25 cellular contexts compared by ENCODE assay signal in genomic region chr17:43733956-43734355, GRCh38. TPM values are rescaled to one million over a fixed set of nuclear protein-coding genes. Genes with fewer than 3 reads are reported as not detected.
"Had no signal": no experiment of that assay in that cellular context is flagged by ENCODE, and none has a peak within 500 bp of the region (broad histone marks: within the 10 kb centered on the region; RNA-seq: fewer than 3 reads in every experiment).

No MANE protein-coding gene starts in this region.

- H3K9me3 ChIP-seq: ovary, thyroid gland, vagina had no signal

- H3K4me1 ChIP-seq: thyroid gland, vagina had no signal

- H2AFZ ChIP-seq: neural progenitor cell had no signal

- H3K9ac ChIP-seq: neural progenitor cell had no signal

- H3K36me3 Mint-ChIP-seq: activated naive CD8-positive, alpha-beta T cell treated with anti-CD3 and anti-CD28 coated beads for 36 hours; brain; neural progenitor cell had no signal

- FAIRE-seq: TTC549 had no signal

- H3K27me3 ChIP-seq: neural progenitor cell, ovary, thyroid gland, vagina had no signal

- H3K27ac ChIP-seq: coronary artery, neural progenitor cell, ovary, thyroid gland, vagina had no signal

- H3K4me1 Mint-ChIP-seq: activated CD4-positive, alpha-beta T cell treated with anti-CD3 and anti-CD28 coated beads, Interleukin-2, amount 10 ng/mL, durations not matched to agents 24 days and 14 days; activated naive CD8-positive, alpha-beta T cell treated with anti-CD3 and anti-CD28 coated beads for 36 hours; brain; central memory CD8-positive, alpha-beta T cell; stimulated activated naive B cell treated with anti-CD40 and anti-IgM and Interleukin-4, amounts not matched to agents 10 μg/mL and 1 μg/mL and 100 μg/mL, for 72 hours; T-helper 17 cell had no signal

- DNase-seq: activated CD4-positive, alpha-beta T cell treated with anti-CD3 and anti-CD28 coated beads, Interleukin-2, amount 10 ng/mL, durations not matched to agents 24 days and 14 days; activated CD4-positive, CD25-positive, alpha-beta regulatory T cell; activated CD8-positive, alpha-beta memory T cell treated with anti-CD3 and anti-CD28 coated beads, Interleukin-2, amount 50 U/mL, for 4 hours; activated CD8-positive, alpha-beta T cell treated with anti-CD3 and anti-CD28 coated beads, Interleukin-2, amount 10 ng/mL, durations not matched to agents 7 days and 5 days; activated gamma-delta T cell; activated naive CD8-positive, alpha-beta T cell treated with anti-CD3 and anti-CD28 coated beads for 36 hours; activated T-cell treated with anti-CD3 and anti-CD28 coated beads, Interleukin-2, amount 50 U/mL, for 72 hours; amygdala; foreskin melanocyte; midbrain; ovary; stimulated activated CD4-positive, alpha-beta T cell treated with anti-CD3 and anti-CD28 coated beads, Interleukin-15, amount 100 ng/mL, for 24 hours; stimulated activated CD4-positive, alpha-beta T cell treated with anti-CD3 and anti-CD28 coated beads, Interleukin-4, amount 100 ng/mL, for 1 hour; stimulated activated naive B cell treated with anti-CD40 and anti-IgM and Interleukin-4, amounts not matched to agents 10 μg/mL and 1 μg/mL and 100 μg/mL, for 72 hours; T-helper 17 cell; thyroid gland had no signal

- H3K36me3 ChIP-seq: neural progenitor cell, ovary, thyroid gland, vagina had no signal

- H3K27ac Mint-ChIP-seq: activated CD4-positive, alpha-beta T cell treated with anti-CD3 and anti-CD28 coated beads, Interleukin-2, amount 10 ng/mL, durations not matched to agents 24 days and 14 days; activated CD8-positive, alpha-beta T cell treated with anti-CD3 and anti-CD28 coated beads, Interleukin-2, amount 10 ng/mL, durations not matched to agents 7 days and 5 days; activated naive CD8-positive, alpha-beta T cell treated with anti-CD3 and anti-CD28 coated beads for 36 hours; activated T-cell treated with anti-CD3 and anti-CD28 coated beads, Interleukin-2, amount 50 U/mL, for 72 hours; neural progenitor cell; stimulated activated naive B cell treated with anti-CD40 and anti-IgM and Interleukin-4, amounts not matched to agents 10 μg/mL and 1 μg/mL and 100 μg/mL, for 72 hours; T-helper 17 cell had no signal

- H3K9me3 Mint-ChIP-seq: activated CD4-positive, alpha-beta T cell treated with anti-CD3 and anti-CD28 coated beads, Interleukin-2, amount 10 ng/mL, durations not matched to agents 24 days and 14 days; activated naive CD8-positive, alpha-beta T cell treated with anti-CD3 and anti-CD28 coated beads for 36 hours; central memory CD8-positive, alpha-beta T cell had no signal

- H3K4me3 ChIP-seq: coronary artery, lung, neural progenitor cell, ovary, thyroid gland, vagina had no signal

- ATAC-seq: activated CD8-positive, alpha-beta T cell treated with anti-CD3 and anti-CD28 coated beads, Interleukin-2, amount 10 ng/mL, durations not matched to agents 7 days and 5 days; activated T-cell treated with anti-CD3 and anti-CD28 coated beads, Interleukin-2, amount 50 U/mL, for 72 hours; stimulated activated naive B cell treated with anti-CD40 and anti-IgM and Interleukin-4, amounts not matched to agents 10 μg/mL and 1 μg/mL and 100 μg/mL, for 72 hours; T-helper 17 cell had no signal

- H3K4me3 Mint-ChIP-seq: activated CD4-positive, alpha-beta T cell treated with anti-CD3 and anti-CD28 coated beads, Interleukin-2, amount 10 ng/mL, durations not matched to agents 24 days and 14 days; activated CD8-positive, alpha-beta T cell treated with anti-CD3 and anti-CD28 coated beads, Interleukin-2, amount 10 ng/mL, durations not matched to agents 7 days and 5 days; activated naive CD8-positive, alpha-beta T cell treated with anti-CD3 and anti-CD28 coated beads for 36 hours; activated T-cell treated with anti-CD3 and anti-CD28 coated beads, Interleukin-2, amount 50 U/mL, for 72 hours; brain; central memory CD8-positive, alpha-beta T cell; neural progenitor cell; stimulated activated naive B cell treated with anti-CD40 and anti-IgM and Interleukin-4, amounts not matched to agents 10 μg/mL and 1 μg/mL and 100 μg/mL, for 72 hours; T-helper 17 cell had no signal

- H3K4me2 ChIP-seq: neural progenitor cell had no signal

- H3K27me3 Mint-ChIP-seq: activated naive CD8-positive, alpha-beta T cell treated with anti-CD3 and anti-CD28 coated beads for 36 hours; central memory CD8-positive, alpha-beta T cell had no signal

RNA-seq across cellular contexts. Expression of gene SOST, which starts 24.6 kb away (rescaled TPM):
- total RNA-seq: activated CD4-positive, alpha-beta T cell treated with anti-CD3 and anti-CD28 coated beads, Interleukin-2, amount 10 ng/mL, durations not matched to agents 24 days and 14 days; activated CD8-positive, alpha-beta T cell treated with anti-CD3 and anti-CD28 coated beads, Interleukin-2, amount 10 ng/mL, durations not matched to agents 7 days and 5 days; activated naive CD8-positive, alpha-beta T cell treated with anti-CD3 and anti-CD28 coated beads for 36 hours; activated T-cell treated with anti-CD3 and anti-CD28 coated beads, Interleukin-2, amount 50 U/mL, for 72 hours; lung; myocyte; ovary; skeletal muscle tissue; T-helper 17 cell; thyroid gland; vagina had no signal

RNA-seq across cellular contexts. Expression of gene CFAP97D1, which starts 46.3 kb away (rescaled TPM):
- total RNA-seq: activated CD4-positive, alpha-beta T cell treated with anti-CD3 and anti-CD28 coated beads, Interleukin-2, amount 10 ng/mL, durations not matched to agents 24 days and 14 days; activated CD8-positive, alpha-beta T cell treated with anti-CD3 and anti-CD28 coated beads, Interleukin-2, amount 10 ng/mL, durations not matched to agents 7 days and 5 days; activated naive CD8-positive, alpha-beta T cell treated with anti-CD3 and anti-CD28 coated beads for 36 hours; activated T-cell treated with anti-CD3 and anti-CD28 coated beads, Interleukin-2, amount 50 U/mL, for 72 hours; myocyte; skeletal muscle tissue; T-helper 17 cell; vagina had no signal
- polyA plus RNA-seq: ovary had no signal
